In genomic region chr1:9690440-9691107, GRCh38 we compare ENCODE assay signal across 9 cellular contexts. TPM values are rescaled to one million over a fixed set of nuclear protein-coding genes. Genes with fewer than 3 reads are reported as not detected.
DNase-seq lines count a peak whose midpoint lies in the region; TF ChIP-seq lines count a peak whose summit lies in the region.
"Had no signal": no experiment of that assay in that cellular context is flagged by ENCODE, and none has a peak within 500 bp of the region (broad histone marks: within the 10 kb centered on the region; RNA-seq: fewer than 3 reads in every experiment).

No MANE protein-coding gene starts in this region.

- DNase-seq in activated T-cell treated with anti-CD3 and anti-CD28 coated beads, Interleukin-2, amount 50 U/mL, for 24 hours: no peak
- no peak for DNase-seq in activated T-cell treated with anti-CD3 and anti-CD28 coated beads, Interleukin-2, amount 50 U/mL, for 48 hours
- DNase-seq in astrocyte of the hippocampus (ENCODE audit: low read depth, low spot score) (peak; percentile 36), kidney epithelial cell (ENCODE audit: low read depth) (no peak), NOMO-1 treated with dmso at 0.1 percent for 144 hours (lab: John Stamatoyannopoulos, UW; ENCODE audit: unreplicated experiment) (no peak), AG08396 (ENCODE audit: low spot score) (no peak), NCI-H446 (lab: John Stamatoyannopoulos, UW) (no peak)
- DNase-seq: BE2C had no signal

- H3K27me3 ChIP-seq in kidney epithelial cell (ENCODE audit: control insufficient read depth, insufficient read depth, low read length) (no peaks in the 10 kb centered on the region), subcutaneous abdominal adipose tissue (ENCODE audit: control insufficient read depth in 5 of 5, insufficient read depth in 4 of 5, low read length in 5 of 5) (no peaks in the 10 kb centered on the region)

- H3K4me1 Mint-ChIP-seq in activated T-cell treated with anti-CD3 and anti-CD28 coated beads, Interleukin-2, amount 50 U/mL, for 24 hours (ENCODE audit: low read depth): peaks cover 76% of the 10 kb centered on the region

- peak overlapping the region; percentile 91 for H3K27ac Mint-ChIP-seq in activated T-cell treated with anti-CD3 and anti-CD28 coated beads, Interleukin-2, amount 50 U/mL, for 24 hours

- no peaks in the 10 kb centered on the region for H3K9me3 ChIP-seq in subcutaneous abdominal adipose tissue (ENCODE audit: control insufficient read depth in 5 of 5, low read length in 5 of 5)
- H3K9me3 ChIP-seq: BE2C had no signal

- no peaks in the 10 kb centered on the region for H3K36me3 ChIP-seq in kidney epithelial cell (ENCODE audit: control insufficient read depth, insufficient read depth, low read length)
- peaks cover 0 to 2% (median 0%) of the 10 kb centered on the region in 5 donors for H3K36me3 ChIP-seq in subcutaneous abdominal adipose tissue (ENCODE audit: control insufficient read depth in 5 of 5, insufficient read depth in 5 of 5, low read length in 5 of 5)
- H3K36me3 ChIP-seq: BE2C had no signal

- TF ChIP-seq CTCF in kidney epithelial cell (IDR thresholded peaks at IDR 0.05; ENCODE audit: insufficient read depth, low read length, poor library complexity, severe bottlenecking): no peak

- peaks cover 4 to 36% (median 31%) of the 10 kb centered on the region in 5 donors for H3K4me1 ChIP-seq in subcutaneous abdominal adipose tissue (ENCODE audit: control insufficient read depth in 5 of 5, insufficient read depth in 5 of 5, low read length in 5 of 5)
- H3K4me1 ChIP-seq: BE2C had no signal

- H3K27ac ChIP-seq in subcutaneous abdominal adipose tissue (ENCODE audit: low read depth, low read length): no peak overlapping the region

- H3K9ac ChIP-seq in subcutaneous abdominal adipose tissue (ENCODE audit: low read length in 5 of 5): peak overlapping the region in 3 of 5 donors; percentile 34 to 75 (median 69)

- no peaks in the 10 kb centered on the region for H3K9me3 Mint-ChIP-seq in activated T-cell treated with anti-CD3 and anti-CD28 coated beads, Interleukin-2, amount 50 U/mL, for 24 hours

- H3K4me3 ChIP-seq in kidney epithelial cell (ENCODE audit: low read depth, low read length): peak overlapping the region; percentile 59
- peak overlapping the region; percentile 40 to 69 (median 62) for H3K4me3 ChIP-seq in subcutaneous abdominal adipose tissue (ENCODE audit: low read depth in 1 of 5, low read length in 5 of 5)

- peak overlapping the region; percentile 82 for H3K4me3 Mint-ChIP-seq in activated T-cell treated with anti-CD3 and anti-CD28 coated beads, Interleukin-2, amount 50 U/mL, for 24 hours

- no peaks in the 10 kb centered on the region for H3K27me3 Mint-ChIP-seq in activated T-cell treated with anti-CD3 and anti-CD28 coated beads, Interleukin-2, amount 50 U/mL, for 24 hours

- H3K36me3 Mint-ChIP-seq in activated T-cell treated with anti-CD3 and anti-CD28 coated beads, Interleukin-2, amount 50 U/mL, for 24 hours (ENCODE audit: low read depth): peaks cover 63% of the 10 kb centered on the region

RNA-seq across cellular contexts. Expression of gene PIK3CD, which starts 39.0 kb away (rescaled TPM):
- 40.7 and 46.4 TPM in 2 replicates for total RNA-seq in kidney epithelial cell
